Comparison of ENCODE assay signal across 9 cellular contexts in the genomic region with DNA sequence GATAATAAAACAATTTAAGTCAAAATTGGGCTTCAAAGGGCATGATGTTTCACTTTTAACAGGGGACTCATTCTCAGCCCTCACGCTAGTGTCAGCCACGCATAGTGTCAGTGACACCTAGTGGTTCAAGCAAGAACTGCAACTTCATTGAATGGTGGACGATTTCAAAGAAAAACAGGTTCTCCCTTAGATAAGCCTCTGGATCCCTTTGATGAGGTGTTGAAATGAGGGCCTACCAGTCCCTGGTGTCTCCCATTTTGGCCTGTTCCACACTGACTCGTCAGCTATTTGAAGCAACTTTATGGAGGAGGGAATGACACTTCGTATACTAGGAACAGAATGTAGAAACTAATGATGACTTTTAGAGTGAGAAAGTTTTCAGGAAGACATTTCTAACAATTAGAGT. TPM values are rescaled to one million over a fixed set of nuclear protein-coding genes. Genes with fewer than 3 reads are reported as not detected.
DNase-seq lines count a peak whose midpoint lies in the region; ATAC-seq and FAIRE-seq lines count a peak whose summit lies in the region.
"Had no signal": no experiment of that assay in that cellular context is flagged by ENCODE, and none has a peak within 500 bp of the region (broad histone marks: within the 10 kb centered on the region; RNA-seq: fewer than 3 reads in every experiment).

No MANE protein-coding gene starts in this region.

- H3K36me3 Mint-ChIP-seq in activated T-helper 2 cell treated with anti-CD3 and anti-CD28 coated beads, Interferon-gamma antibody, Interleukin-2, Interleukin-4, amounts not matched to agents 10 μg/mL and 5 μg/mL and 100 μg/mL, durations not matched to agents 14 hours and 24 hours and 36 hours (ENCODE audit: low read depth): no peaks in the 10 kb centered on the region

- peaks cover 18% of the 10 kb centered on the region for H3K27me3 Mint-ChIP-seq in activated T-helper 2 cell treated with anti-CD3 and anti-CD28 coated beads, Interferon-gamma antibody, Interleukin-2, Interleukin-4, amounts not matched to agents 10 μg/mL and 5 μg/mL and 100 μg/mL, durations not matched to agents 14 hours and 24 hours and 36 hours (ENCODE audit: low read depth)

- H3K4me1 Mint-ChIP-seq in activated T-helper 2 cell treated with anti-CD3 and anti-CD28 coated beads, Interferon-gamma antibody, Interleukin-2, Interleukin-4, amounts not matched to agents 10 μg/mL and 5 μg/mL and 100 μg/mL, durations not matched to agents 14 hours and 24 hours and 36 hours (ENCODE audit: low read depth): no peaks in the 10 kb centered on the region

- no peak overlapping the region for H3K4me3 Mint-ChIP-seq in activated T-helper 2 cell treated with anti-CD3 and anti-CD28 coated beads, Interferon-gamma antibody, Interleukin-2, Interleukin-4, amounts not matched to agents 10 μg/mL and 5 μg/mL and 100 μg/mL, durations not matched to agents 14 hours and 24 hours and 36 hours (ENCODE audit: low read depth)
- H3K4me3 Mint-ChIP-seq: T-helper 1 cell treated with Interleukin-12 subunit alpha and Interleukin-12 subunit beta and Interleukin-4 antibody, amounts not matched to agents 30 μg/mL and 1 μg/mL, for 36 hours had no signal

- ATAC-seq in HG03460 (IDR thresholded peaks at IDR 0.05; ENCODE audit: unreplicated experiment): no peak

- FAIRE-seq in GM19239 (lab: Jason Lieb, UNC): peak; percentile 98

- DNase-seq in COLO668 (lab: John Stamatoyannopoulos, UW; ENCODE audit: unreplicated experiment) (peak; percentile 53), GM19239 (ENCODE audit: insufficient read length, low spot score) (peak; percentile 15), NCI-H526 (lab: John Stamatoyannopoulos, UW) (peak; percentile 60 to 84), head of caudate nucleus (peak in 25 of 42 donors; percentile 20 to 79 (median 48)), renal cortical epithelial cell (ENCODE audit: low read depth) (peak; percentile 25), T1000 (lab: John Stamatoyannopoulos, UW) (no peak)
- peak; percentile 25 for DNase-seq in activated T-helper 2 cell treated with anti-CD3 and anti-CD28 coated beads, Interferon-gamma antibody, Interleukin-2, Interleukin-4, amounts not matched to agents 10 μg/mL and 5 μg/mL and 100 μg/mL, durations not matched to agents 14 hours and 24 hours and 36 hours (ENCODE audit: low spot score)

- no peak overlapping the region for H3K27ac Mint-ChIP-seq in activated T-helper 2 cell treated with anti-CD3 and anti-CD28 coated beads, Interferon-gamma antibody, Interleukin-2, Interleukin-4, amounts not matched to agents 10 μg/mL and 5 μg/mL and 100 μg/mL, durations not matched to agents 14 hours and 24 hours and 36 hours
- H3K27ac Mint-ChIP-seq: T-helper 1 cell treated with Interleukin-12 subunit alpha and Interleukin-12 subunit beta and Interleukin-4 antibody, amounts not matched to agents 30 μg/mL and 1 μg/mL, for 36 hours had no signal

- H3K9me3 Mint-ChIP-seq in activated T-helper 2 cell treated with anti-CD3 and anti-CD28 coated beads, Interferon-gamma antibody, Interleukin-2, Interleukin-4, amounts not matched to agents 10 μg/mL and 5 μg/mL and 100 μg/mL, durations not matched to agents 14 hours and 24 hours and 36 hours: no peaks in the 10 kb centered on the region
- H3K9me3 Mint-ChIP-seq: T-helper 1 cell treated with Interleukin-12 subunit alpha and Interleukin-12 subunit beta and Interleukin-4 antibody, amounts not matched to agents 30 μg/mL and 1 μg/mL, for 36 hours had no signal

- intact Hi-C loops in activated T-helper 2 cell treated with anti-CD3 and anti-CD28 coated beads, Interferon-gamma antibody, Interleukin-2, Interleukin-4, amounts not matched to agents 10 μg/mL and 5 μg/mL and 100 μg/mL, durations not matched to agents 14 hours and 24 hours and 36 hours (cut with micrococcal nuclease): no loop called here
- intact Hi-C loops in head of caudate nucleus (cut with DNase I): loop anchor here (10.0 kb wide), 1 partner anchor 301 kb away; no protein-coding TSS in a partner anchor

RNA-seq across cellular contexts. Expression of a gene that starts 56.2 kb away (rescaled TPM):
- total RNA-seq in activated T-helper 2 cell treated with anti-CD3 and anti-CD28 coated beads, Interferon-gamma antibody, Interleukin-2, Interleukin-4, amounts not matched to agents 10 μg/mL and 5 μg/mL and 100 μg/mL, durations not matched to agents 14 hours and 24 hours and 36 hours: not detected in 2 replicates
- not detected in 2 replicates for total RNA-seq in renal cortical epithelial cell
